ENCODE assay signal across 34 cellular contexts in the genomic region with DNA sequence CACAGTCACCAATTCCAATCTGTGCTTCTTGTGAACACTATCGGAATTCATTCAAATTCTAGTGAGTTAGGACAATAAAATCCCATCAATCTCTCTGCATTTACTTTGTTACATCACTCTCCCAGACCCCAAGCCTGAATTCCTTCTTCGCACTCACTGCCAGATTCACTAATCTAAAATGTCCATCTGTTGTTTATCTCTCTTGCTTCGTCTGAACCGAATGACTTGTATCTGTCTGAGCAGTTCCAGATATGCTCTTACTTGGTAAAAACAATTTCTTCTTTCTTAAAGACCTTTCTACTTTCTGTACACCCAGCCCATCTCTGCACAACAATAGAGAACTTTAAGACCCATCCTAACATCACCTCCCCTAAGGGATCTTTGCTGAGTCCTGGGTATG. TPM values are rescaled to one million over a fixed set of nuclear protein-coding genes. Genes with fewer than 3 reads are reported as not detected.
"Had no signal": no experiment of that assay in that cellular context is flagged by ENCODE, and none has a peak within 500 bp of the region (broad histone marks: within the 10 kb centered on the region; RNA-seq: fewer than 3 reads in every experiment).

No MANE protein-coding gene starts in this region.

- H3K4me3 ChIP-seq: adrenal gland, ascending aorta, esophagus muscularis mucosa, gastroesophageal sphincter, heart right ventricle, hepatocyte had no signal

- H2AFZ ChIP-seq: hepatocyte had no signal

- H3K27ac Mint-ChIP-seq: activated CD4-positive, alpha-beta T cell treated with anti-CD3 and anti-CD28 coated beads, Interleukin-2, amount 10 ng/mL, durations not matched to agents 7 days and 5 days; activated CD8-positive, alpha-beta T cell treated with anti-CD3 and anti-CD28 coated beads for 36 hours; activated naive CD8-positive, alpha-beta T cell; activated T-helper 17 cell treated with anti-CD3 and anti-CD28 coated beads, Interleukin-2, amount 50 U/mL, for 72 hours; effector memory CD8-positive, alpha-beta T cell; WTC11 had no signal

- H3K9me3 Mint-ChIP-seq: activated CD4-positive, alpha-beta T cell treated with anti-CD3 and anti-CD28 coated beads, Interleukin-2, amount 10 ng/mL, durations not matched to agents 7 days and 5 days; activated CD8-positive, alpha-beta T cell treated with anti-CD3 and anti-CD28 coated beads for 36 hours; activated T-cell treated with anti-CD3 and anti-CD28 coated beads, Interleukin-2, amount 50 U/mL, for 4 hours; activated T-helper 17 cell treated with anti-CD3 and anti-CD28 coated beads, Interleukin-2, amount 50 U/mL, for 72 hours; WTC11 had no signal

- H3K36me3 Mint-ChIP-seq: activated naive CD8-positive, alpha-beta T cell; WTC11 had no signal

- H3K9me3 ChIP-seq: adrenal gland, ascending aorta, esophagus muscularis mucosa, gastroesophageal sphincter, heart right ventricle had no signal

- H3K4me1 ChIP-seq: adrenal gland, ascending aorta, esophagus muscularis mucosa, gastroesophageal sphincter, heart right ventricle had no signal

- H3K4me3 Mint-ChIP-seq: activated CD4-positive, alpha-beta T cell treated with anti-CD3 and anti-CD28 coated beads, Interleukin-2, amount 10 ng/mL, durations not matched to agents 7 days and 5 days; activated CD8-positive, alpha-beta T cell treated with anti-CD3 and anti-CD28 coated beads for 36 hours; activated naive CD8-positive, alpha-beta T cell; activated T-cell treated with anti-CD3 and anti-CD28 coated beads, Interleukin-2, amount 50 U/mL, for 4 hours; activated T-helper 17 cell treated with anti-CD3 and anti-CD28 coated beads, Interleukin-2, amount 50 U/mL, for 72 hours; effector memory CD8-positive, alpha-beta T cell; WTC11 had no signal

- DNase-seq: activated CD4-positive, alpha-beta T cell treated with anti-CD3 and anti-CD28 coated beads for 1 hour; activated CD4-positive, alpha-beta T cell treated with anti-CD3 and anti-CD28 coated beads for 4 hours; activated CD4-positive, alpha-beta T cell treated with anti-CD3 and anti-CD28 coated beads, Interleukin-2, amount 10 ng/mL, durations not matched to agents 7 days and 5 days; activated CD4-positive, alpha-beta T cell treated with anti-CD3 and anti-CD28 coated beads, Interleukin-2, amount 50 U/mL, for 48 hours; activated CD8-positive, alpha-beta memory T cell treated with anti-CD3 and anti-CD28 coated beads for 24 hours; activated CD8-positive, alpha-beta T cell treated with anti-CD3 and anti-CD28 coated beads for 36 hours; activated effector memory CD4-positive, alpha-beta T cell treated with Interleukin-2 at 50 U/mL for 16 hours; activated gamma-delta T cell treated with Interleukin-2 at 50 U/mL for 16 hours; activated naive CD4-positive, alpha-beta T cell treated with anti-CD3 and anti-CD28 coated beads, Interleukin-2, amount 50 U/mL, for 16 hours; activated naive CD4-positive, alpha-beta T cell treated with Interleukin-2 at 50 U/mL for 16 hours; activated T-cell treated with anti-CD3 and anti-CD28 coated beads, Interleukin-2, amount 50 U/mL, for 4 hours; adrenal gland; brain microvascular endothelial cell; caudate nucleus; cortex of kidney; dermis blood vessel endothelial cell; effector CD4-positive, alpha-beta T cell; effector memory CD8-positive, alpha-beta T cell; erythroblast; foreskin melanocyte; heart right ventricle; T-helper 2 cell had no signal

- ATAC-seq: activated CD8-positive, alpha-beta T cell treated with anti-CD3 and anti-CD28 coated beads for 36 hours; activated T-cell treated with anti-CD3 and anti-CD28 coated beads, Interleukin-2, amount 50 U/mL, for 4 hours; activated T-helper 17 cell treated with anti-CD3 and anti-CD28 coated beads, Interleukin-2, amount 50 U/mL, for 72 hours; effector memory CD8-positive, alpha-beta T cell; gastroesophageal sphincter; heart right ventricle; WTC11 had no signal

- H3K27ac ChIP-seq: adrenal gland, ascending aorta, brain microvascular endothelial cell, esophagus muscularis mucosa, gastroesophageal sphincter, heart right ventricle, hepatocyte, VCaP had no signal

- H3K36me3 ChIP-seq: adrenal gland, ascending aorta, brain microvascular endothelial cell, esophagus muscularis mucosa, gastroesophageal sphincter, heart right ventricle had no signal

- H3K27me3 ChIP-seq: adrenal gland, ascending aorta, brain microvascular endothelial cell, esophagus muscularis mucosa, gastroesophageal sphincter, hepatocyte had no signal

- H3K4me2 ChIP-seq: hepatocyte had no signal

- H3K79me2 ChIP-seq: hepatocyte had no signal

- H3K4me1 Mint-ChIP-seq: activated CD4-positive, alpha-beta T cell treated with anti-CD3 and anti-CD28 coated beads, Interleukin-2, amount 10 ng/mL, durations not matched to agents 7 days and 5 days; activated T-helper 17 cell treated with anti-CD3 and anti-CD28 coated beads, Interleukin-2, amount 50 U/mL, for 72 hours; WTC11 had no signal

RNA-seq across cellular contexts. Expression of gene MMP10, which starts 7.0 kb away (rescaled TPM):
- total RNA-seq: activated CD4-positive, alpha-beta T cell treated with anti-CD3 and anti-CD28 coated beads, Interleukin-2, amount 10 ng/mL, durations not matched to agents 7 days and 5 days; activated CD8-positive, alpha-beta T cell treated with anti-CD3 and anti-CD28 coated beads for 36 hours; activated T-helper 17 cell treated with anti-CD3 and anti-CD28 coated beads, Interleukin-2, amount 50 U/mL, for 72 hours; adrenal gland; ascending aorta; esophagus muscularis mucosa; heart right ventricle; T-helper 1 cell treated with Interleukin-12 subunit alpha and Interleukin-12 subunit beta and Interleukin-4 antibody, amounts not matched to agents 30 ng/mL and 1 ng/mL, for 36 hours; WTC11 had no signal
- polyA plus RNA-seq: adrenal gland, heart right ventricle had no signal

RNA-seq across cellular contexts. Expression of gene MMP1, which starts 24.6 kb away (rescaled TPM):
- total RNA-seq: activated CD4-positive, alpha-beta T cell treated with anti-CD3 and anti-CD28 coated beads, Interleukin-2, amount 10 ng/mL, durations not matched to agents 7 days and 5 days; activated CD8-positive, alpha-beta T cell treated with anti-CD3 and anti-CD28 coated beads for 36 hours; activated T-cell treated with anti-CD3 and anti-CD28 coated beads, Interleukin-2, amount 50 U/mL, for 4 hours; activated T-helper 17 cell treated with anti-CD3 and anti-CD28 coated beads, Interleukin-2, amount 50 U/mL, for 72 hours; adrenal gland; ascending aorta; gastroesophageal sphincter; T-helper 1 cell treated with Interleukin-12 subunit alpha and Interleukin-12 subunit beta and Interleukin-4 antibody, amounts not matched to agents 30 ng/mL and 1 ng/mL, for 36 hours; WTC11 had no signal

RNA-seq across cellular contexts. Expression of gene MMP8, which starts 48.6 kb away (rescaled TPM):
- total RNA-seq: activated CD4-positive, alpha-beta T cell treated with anti-CD3 and anti-CD28 coated beads, Interleukin-2, amount 10 ng/mL, durations not matched to agents 7 days and 5 days; activated CD8-positive, alpha-beta T cell treated with anti-CD3 and anti-CD28 coated beads for 36 hours; activated T-cell treated with anti-CD3 and anti-CD28 coated beads, Interleukin-2, amount 50 U/mL, for 4 hours; activated T-helper 17 cell treated with anti-CD3 and anti-CD28 coated beads, Interleukin-2, amount 50 U/mL, for 72 hours; ascending aorta; chondrocyte; dermis blood vessel endothelial cell; fibroblast of villous mesenchyme; glomerular endothelial cell; T-helper 1 cell treated with Interleukin-12 subunit alpha and Interleukin-12 subunit beta and Interleukin-4 antibody, amounts not matched to agents 30 ng/mL and 1 ng/mL, for 36 hours; WTC11 had no signal
- polyA plus RNA-seq: hepatocyte had no signal
